In the genomic region with DNA sequence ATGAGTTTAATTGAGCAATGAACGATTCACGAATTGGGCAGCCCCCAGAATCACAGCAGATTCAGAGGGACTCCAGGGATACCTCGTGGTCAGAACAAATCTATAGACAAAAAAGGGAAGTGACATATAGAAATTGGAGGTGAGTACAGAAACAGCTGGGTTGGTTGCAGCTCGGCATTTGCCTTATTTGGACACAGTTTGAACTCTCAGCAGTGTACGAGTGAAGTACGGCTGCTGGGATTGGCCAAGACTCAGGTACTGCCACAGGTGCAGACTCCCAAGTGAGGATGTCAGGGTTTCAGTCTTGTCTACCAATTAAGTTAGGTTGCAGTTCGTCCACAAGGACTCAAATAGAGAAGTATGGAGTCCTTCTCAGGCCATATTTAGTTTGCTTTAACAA, we compare ENCODE assay signal across 16 cellular contexts. TPM values are rescaled to one million over a fixed set of nuclear protein-coding genes. Genes with fewer than 3 reads are reported as not detected.
DNase-seq lines count a peak whose midpoint lies in the region; ATAC-seq, FAIRE-seq and TF ChIP-seq lines count a peak whose summit lies in the region.
"Had no signal": no experiment of that assay in that cellular context is flagged by ENCODE, and none has a peak within 500 bp of the region (broad histone marks: within the 10 kb centered on the region; RNA-seq: fewer than 3 reads in every experiment).

No MANE protein-coding gene starts in this region.

- H3K27me3 Mint-ChIP-seq in activated naive CD8-positive, alpha-beta T cell treated with anti-CD3 and anti-CD28 coated beads, Interleukin-2, amount 10 ng/mL, durations not matched to agents 7 days and 5 days: no peaks in the 10 kb centered on the region

- WGBS in pancreas, 2 donors: 64 to 73% methylated on average over 7 of the region's 7 CpGs

- TF ChIP-seq CTCF in MM.1S (IDR thresholded peaks at IDR 0.05; ENCODE audit: low read length) (no peak), pancreas (IDR thresholded peaks at IDR 0.05) (no peak)

- ATAC-seq in activated naive CD8-positive, alpha-beta T cell treated with anti-CD3 and anti-CD28 coated beads, Interleukin-2, amount 10 ng/mL, durations not matched to agents 7 days and 5 days (ENCODE audit: low read depth): no peak
- ATAC-seq in pancreas (no peak), Right ventricle myocardium superior (ENCODE audit: poor library complexity) (no peak)

- H3K36me3 ChIP-seq in MM.1S (replicated peaks; ENCODE audit: insufficient read depth, low read length) (no peaks in the 10 kb centered on the region), pancreas (no peaks in the 10 kb centered on the region)
- H3K36me3 ChIP-seq: tibial nerve had no signal

- H3K4me2 ChIP-seq in MM.1S (ENCODE audit: low read depth, low read length): peak overlapping the region; percentile 22; the same call in 1 of the 2 replicates

- no peaks in the 10 kb centered on the region for H4K20me1 ChIP-seq in MM.1S (ENCODE audit: insufficient read depth, low read length)

- no peaks in the 10 kb centered on the region for H3K9me3 ChIP-seq in MM.1S (replicated peaks; ENCODE audit: insufficient read depth, low read length)
- H3K9me3 ChIP-seq in pancreas: no peaks in the 10 kb centered on the region
- H3K9me3 ChIP-seq: tibial nerve had no signal

- H3F3A ChIP-seq in MM.1S (ENCODE audit: insufficient read depth, low read length): peaks cover 21% of the 10 kb centered on the region

- H3K9ac ChIP-seq in MM.1S (ENCODE audit: low read length): no peak overlapping the region

- H3K27ac ChIP-seq in MM.1S (ENCODE audit: low read length): peak overlapping the region; percentile 75; the same call in 1 of the 2 replicates
- no peak overlapping the region for H3K27ac ChIP-seq in pancreas
- H3K27ac ChIP-seq: tibial nerve had no signal

- peaks cover 4% of the 10 kb centered on the region for H3K79me2 ChIP-seq in MM.1S (ENCODE audit: low read length)

- peaks cover 13% of the 10 kb centered on the region for H3K36me3 Mint-ChIP-seq in activated naive CD8-positive, alpha-beta T cell treated with anti-CD3 and anti-CD28 coated beads, Interleukin-2, amount 10 ng/mL, durations not matched to agents 7 days and 5 days

- peak; percentile 7 to 11 for DNase-seq in AML-193 (lab: John Stamatoyannopoulos, UW)
- DNase-seq in DMS53 (lab: John Stamatoyannopoulos, UW): peak; percentile 79
- peak; percentile 90 for DNase-seq in MM.1S
- no peak for DNase-seq in activated naive CD8-positive, alpha-beta T cell treated with anti-CD3 and anti-CD28 coated beads, Interleukin-2, amount 10 ng/mL, durations not matched to agents 7 days and 5 days
- DNase-seq in pancreas: no peak
- no peak for DNase-seq in NCI-H2196 treated with DMSO at 0.1 percent for 48 hours (lab: John Stamatoyannopoulos, UW; ENCODE audit: unreplicated experiment)
- DNase-seq in midbrain (lab: John Stamatoyannopoulos, UW): no peak
- no peak for DNase-seq in Right ventricle myocardium superior
- DNase-seq: H9, kidney glomerular epithelial cell, NCI-H187 treated with DMSO at 0.1 percent for 48 hours had no signal

- H2AFZ ChIP-seq in MM.1S (ENCODE audit: low read length): no peak overlapping the region

- H3K9me3 Mint-ChIP-seq in activated naive CD8-positive, alpha-beta T cell treated with anti-CD3 and anti-CD28 coated beads, Interleukin-2, amount 10 ng/mL, durations not matched to agents 7 days and 5 days: no peaks in the 10 kb centered on the region

- H3K4me3 Mint-ChIP-seq in activated naive CD8-positive, alpha-beta T cell treated with anti-CD3 and anti-CD28 coated beads, Interleukin-2, amount 10 ng/mL, durations not matched to agents 7 days and 5 days: peak overlapping the region; percentile 28
- H3K4me3 Mint-ChIP-seq: H9 had no signal

- H3K4me1 ChIP-seq in MM.1S (ENCODE audit: low read length) (peaks cover 18% of the 10 kb centered on the region), pancreas (peaks cover 0 to 7% (median 0%) of the 10 kb centered on the region in 3 donors)

- H3K4me1 Mint-ChIP-seq in activated naive CD8-positive, alpha-beta T cell treated with anti-CD3 and anti-CD28 coated beads, Interleukin-2, amount 10 ng/mL, durations not matched to agents 7 days and 5 days: peaks cover 51% of the 10 kb centered on the region

- no peak overlapping the region for H3K27ac Mint-ChIP-seq in activated naive CD8-positive, alpha-beta T cell treated with anti-CD3 and anti-CD28 coated beads, Interleukin-2, amount 10 ng/mL, durations not matched to agents 7 days and 5 days
- H3K27ac Mint-ChIP-seq: H9 had no signal

- FAIRE-seq in pancreas (lab: Jason Lieb, UNC): no peak
- FAIRE-seq: endothelial cell of umbilical vein had no signal

- H3K4me3 ChIP-seq in MM.1S (ENCODE audit: low read length): no peak overlapping the region
- H3K4me3 ChIP-seq in pancreas: no peak overlapping the region
- H3K4me3 ChIP-seq: tibial nerve had no signal

- H3K27me3 ChIP-seq in MM.1S (replicated peaks; ENCODE audit: insufficient read depth, low read length): peaks cover 22% of the 10 kb centered on the region
- H3K27me3 ChIP-seq in pancreas: no peaks in the 10 kb centered on the region
- H3K27me3 ChIP-seq: tibial nerve had no signal

- intact Hi-C loops in pancreas (cut with DNase I): no loop called here
- intact Hi-C loops in Right ventricle myocardium superior (cut with DNase I): no loop called here

- no peaks in the 10 kb centered on the region for H3K9me2 ChIP-seq in MM.1S (replicated peaks; ENCODE audit: insufficient read depth, low read length)

- POLR2A ChIA-PET in activated naive CD8-positive, alpha-beta T cell treated with anti-CD3 and anti-CD28 coated beads, Interleukin-2, amount 10 ng/mL, durations not matched to agents 7 days and 5 days (lab: Charles Lee): interaction anchor here (1.4 kb wide), 2 partner anchors 27 to 83 kb away, joined by 4 to 7 read pairs; a partner anchor contains a TSS

RNA-seq across cellular contexts. Expression of a gene that starts 28.2 kb away (rescaled TPM):
- not detected for total RNA-seq in activated naive CD8-positive, alpha-beta T cell treated with anti-CD3 and anti-CD28 coated beads, Interleukin-2, amount 10 ng/mL, durations not matched to agents 7 days and 5 days
- total RNA-seq in pancreas: not detected
- polyA plus RNA-seq in pancreas: not detected
- not detected for total RNA-seq in Right ventricle myocardium superior
- total RNA-seq: chondrocyte, Daoy, endothelial cell of umbilical vein, H9, mononuclear cell, tibial nerve had no signal
- polyA plus RNA-seq: endothelial cell of umbilical vein had no signal

RNA-seq across cellular contexts. Expression of a gene that starts 28.3 kb away (rescaled TPM):
- total RNA-seq in activated naive CD8-positive, alpha-beta T cell treated with anti-CD3 and anti-CD28 coated beads, Interleukin-2, amount 10 ng/mL, durations not matched to agents 7 days and 5 days: 10 to 100 TPM; 64.8 to 65.8 TPM
- total RNA-seq in pancreas: 10 to 100 TPM; 32.5 to 55.2 (median 42.7) TPM
- 10 to 100 TPM; 23.1 to 52.8 TPM for polyA plus RNA-seq in pancreas
- total RNA-seq in Right ventricle myocardium superior: 23.9 TPM

Comparison
In these comparisons a context has a peak if more than half of its experiments do, and no peak if none do; other contexts are left out.
1. DNase-seq: peak in AML-193 (2 of 2), DMS53 (single experiment) and MM.1S (single experiment); none in activated naive CD8-positive, alpha-beta T cell treated with anti-CD3 and anti-CD28 coated beads, Interleukin-2, amount 10 ng/mL, durations not matched to agents 7 days and 5 days (single experiment), pancreas (0 of 6), NCI-H2196 treated with DMSO at 0.1 percent for 48 hours (single experiment), midbrain (single experiment) and Right ventricle myocardium superior (single experiment).